14 cellular contexts compared by ENCODE assay signal in genomic region chr5:173201636-173202265, GRCh38. TPM values are rescaled to one million over a fixed set of nuclear protein-coding genes. Genes with fewer than 3 reads are reported as not detected.
DNase-seq lines count a peak whose midpoint lies in the region; ATAC-seq and TF ChIP-seq lines count a peak whose summit lies in the region.
"Had no signal": no experiment of that assay in that cellular context is flagged by ENCODE, and none has a peak within 500 bp of the region (broad histone marks: within the 10 kb centered on the region; RNA-seq: fewer than 3 reads in every experiment).

No MANE protein-coding gene starts in this region.

- H3K4me1 ChIP-seq in neural progenitor cell (peaks cover 5% of the 10 kb centered on the region), right atrium auricular region (peaks cover 0 to 7% of the 10 kb centered on the region in 2 donors)

- TF ChIP-seq CTCF in GM10248 (IDR thresholded peaks at IDR 0.05; ENCODE audit: control extremely low read depth, extremely low read depth, low read depth, missing control alignments) (no peak), neural progenitor cell (IDR thresholded peaks at IDR 0.05) (no peak), right atrium auricular region (IDR thresholded peaks at IDR 0.05) (no peak)

- no peak for ATAC-seq in HG03135 (IDR thresholded peaks at IDR 0.05; ENCODE audit: unreplicated experiment)
- ATAC-seq: naive thymus-derived CD4-positive, alpha-beta T cell; stimulated activated naive CD8-positive, alpha-beta T cell treated with anti-CD3 and anti-CD28 coated beads, Interleukin-15, amount 100 ng/mL, for 72 hours had no signal

- CTCF ChIA-PET in GM10248 (lab: Yijun Ruan, JAX): interaction anchor here (1.1 to 2.5 kb wide), 6 partner anchors 9 to 224 kb away, joined by 3 to 9 read pairs (median 4); partner anchors contain the start of gene ATP6V0E1

- no peak overlapping the region for H3K9ac ChIP-seq in neural progenitor cell

- no peaks in the 10 kb centered on the region for H3F3A ChIP-seq in neural progenitor cell (ENCODE audit: low read depth)

- no peaks in the 10 kb centered on the region for H3K79me2 ChIP-seq in neural progenitor cell (ENCODE audit: low read depth)
- H3K79me2 ChIP-seq: hepatocyte had no signal

- H3K27me3 ChIP-seq in neural progenitor cell (peaks cover 39% of the 10 kb centered on the region), right atrium auricular region (no peaks in the 10 kb centered on the region)

- H3K27me3 Mint-ChIP-seq in neural progenitor cell (ENCODE audit: insufficient read depth, low read depth): peaks cover 17% of the 10 kb centered on the region

- H3K9me3 ChIP-seq in neural progenitor cell (ENCODE audit: low read depth) (no peaks in the 10 kb centered on the region), right atrium auricular region (peaks cover 0 to 15% of the 10 kb centered on the region in 2 donors)

- H3K4me3 Mint-ChIP-seq in neural progenitor cell: no peak overlapping the region
- H3K4me3 Mint-ChIP-seq: central memory CD8-positive, alpha-beta T cell; naive thymus-derived CD4-positive, alpha-beta T cell; stimulated activated naive CD8-positive, alpha-beta T cell treated with anti-CD3 and anti-CD28 coated beads, Interleukin-15, amount 100 ng/mL, for 72 hours had no signal

- no peaks in the 10 kb centered on the region for H3K36me3 Mint-ChIP-seq in neural progenitor cell

- H3K4me1 Mint-ChIP-seq in neural progenitor cell: peaks cover 5% of the 10 kb centered on the region
- H3K4me1 Mint-ChIP-seq: central memory CD8-positive, alpha-beta T cell had no signal

- H3K4me3 ChIP-seq in neural progenitor cell (no peak overlapping the region), right atrium auricular region (no peak overlapping the region)
- H3K4me3 ChIP-seq: hepatocyte had no signal

- peak; percentile 73 for DNase-seq in EH (ENCODE audit: low read depth)
- peak; percentile 40 for DNase-seq in NCI-H460 (ENCODE audit: extremely low read depth, low read depth)
- peak; percentile 76 for DNase-seq in dedifferentiated amniotic fluid mesenchymal stem cell (ENCODE audit: extremely low spot score)
- peak; percentile 54 for DNase-seq in myocyte (ENCODE audit: low read depth)
- DNase-seq in GM10248 (ENCODE audit: extremely low spot score): no peak
- DNase-seq in neural progenitor cell (ENCODE audit: low spot score): no peak
- no peak for DNase-seq in right atrium auricular region (ENCODE audit: low spot score)
- DNase-seq: DND-41; naive thymus-derived CD4-positive, alpha-beta T cell; NCI-H1930; stimulated activated naive CD8-positive, alpha-beta T cell treated with anti-CD3 and anti-CD28 coated beads, Interleukin-15, amount 100 ng/mL, for 72 hours had no signal

- H3K27ac Mint-ChIP-seq in neural progenitor cell: no peak overlapping the region
- H3K27ac Mint-ChIP-seq: naive thymus-derived CD4-positive, alpha-beta T cell; stimulated activated naive CD8-positive, alpha-beta T cell treated with anti-CD3 and anti-CD28 coated beads, Interleukin-15, amount 100 ng/mL, for 72 hours had no signal

- no peak overlapping the region for H3K4me2 ChIP-seq in neural progenitor cell
- H3K4me2 ChIP-seq: hepatocyte had no signal

- H3K36me3 ChIP-seq in neural progenitor cell (no peaks in the 10 kb centered on the region), right atrium auricular region (no peaks in the 10 kb centered on the region)

- H3K9me3 Mint-ChIP-seq in neural progenitor cell: peaks cover 8% of the 10 kb centered on the region

- POLR2A ChIA-PET in GM10248 (lab: Yijun Ruan, JAX): no interaction called here

- no peak overlapping the region for H3K27ac ChIP-seq in neural progenitor cell
- H3K27ac ChIP-seq in right atrium auricular region: no peak overlapping the region
- H3K27ac ChIP-seq: hepatocyte had no signal

- no peak overlapping the region for H2AFZ ChIP-seq in neural progenitor cell (replicated peaks)
- H2AFZ ChIP-seq: hepatocyte had no signal

- H4K20me1 ChIP-seq in neural progenitor cell (ENCODE audit: low read depth): no peaks in the 10 kb centered on the region

RNA-seq across cellular contexts. Expression of gene NKX2-5, which starts 33.3 kb away (rescaled TPM):
- total RNA-seq in NCI-H460 (2014; rRNA removed; shearing (Covaris generic)): not detected in 2 replicates
- polyA plus RNA-seq in NCI-H460 (2014; cell fraction: nucleus; rRNA removed): not detected in 2 replicates
- total RNA-seq in myocyte: not detected in 2 replicates
- polyA plus RNA-seq in myocyte (2012): 0.09 TPM
- total RNA-seq in neural progenitor cell (ENCODE audit: low replicate concordance): not detected in 2 replicates
- 100 to 1,000 TPM; 285 to 402 TPM for total RNA-seq in right atrium auricular region
- total RNA-seq: hepatocyte; naive thymus-derived CD4-positive, alpha-beta T cell had no signal
- polyA plus RNA-seq: naive thymus-derived CD4-positive, alpha-beta T cell had no signal

RNA-seq across cellular contexts. Expression of gene BNIP1, which starts 57.4 kb away (rescaled TPM):
- total RNA-seq in NCI-H460 (2014; rRNA removed; shearing (Covaris generic)): 27.0 and 29.8 TPM in 2 replicates
- polyA plus RNA-seq in NCI-H460 (2014; cell fraction: nucleus; rRNA removed): 19.3 and 20.8 TPM in 2 replicates
- total RNA-seq in myocyte (9.9 and 15.2 TPM in 2 replicates), neural progenitor cell (ENCODE audit: low replicate concordance) (10.6 and 15.0 TPM in 2 replicates), right atrium auricular region (10 to 100 TPM in 1 of 2 donors, 1 to 10 TPM in 1; 7.2 to 11.6 TPM)
- 14.9 TPM for polyA plus RNA-seq in myocyte (2012)

Comparison
In these comparisons a context has a peak if more than half of its experiments do, and no peak if none do; other contexts are left out.
1. DNase-seq: peak in EH (single experiment), NCI-H460 (single experiment), dedifferentiated amniotic fluid mesenchymal stem cell (single experiment) and myocyte (single experiment); none in GM10248 (single experiment), neural progenitor cell (single experiment) and right atrium auricular region (single experiment).
2. RNA of gene NKX2-5, which starts 33.3 kb away (total RNA-seq): 285 to 402 TPM in right atrium auricular region; not detected in NCI-H460, not detected in myocyte and not detected in neural progenitor cell; every median in the first group is over 100 times any median in the second.